ENCODE assay signal across 35 cellular contexts in the genomic region with DNA sequence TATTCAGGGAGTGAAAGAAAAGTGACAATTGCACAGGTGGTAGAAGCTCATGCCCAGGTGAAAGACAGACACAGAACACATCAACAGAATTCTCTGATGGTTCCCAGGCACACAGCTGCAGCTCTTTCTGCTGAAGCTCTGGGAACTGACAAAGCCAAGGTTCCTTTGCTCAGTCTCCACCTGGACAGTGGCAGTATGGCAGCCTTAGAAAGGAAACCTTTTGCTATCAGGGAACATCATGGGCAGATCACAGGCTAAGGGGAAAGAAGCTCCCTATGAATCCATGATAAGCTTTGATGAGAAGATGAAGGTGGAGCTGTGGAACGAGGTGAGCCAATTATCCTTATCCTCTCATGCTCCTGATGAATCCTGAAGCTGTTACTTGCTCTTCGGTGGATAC. TPM values are rescaled to one million over a fixed set of nuclear protein-coding genes. Genes with fewer than 3 reads are reported as not detected.
"Had no signal": no experiment of that assay in that cellular context is flagged by ENCODE, and none has a peak within 500 bp of the region (broad histone marks: within the 10 kb centered on the region; RNA-seq: fewer than 3 reads in every experiment).

No MANE protein-coding gene starts in this region.

- H3K27me3 ChIP-seq: ascending aorta had no signal

- H3K36me3 ChIP-seq: ascending aorta, WERI-Rb-1 had no signal

- H3K4me3 ChIP-seq: ascending aorta had no signal

- H3K9me3 ChIP-seq: ascending aorta had no signal

- H3K27ac ChIP-seq: ascending aorta, RWPE1, WERI-Rb-1 had no signal

- ATAC-seq: activated CD8-positive, alpha-beta T cell treated with anti-CD3 and anti-CD28 coated beads for 36 hours; PC-3; Right ventricle myocardium inferior had no signal

- FAIRE-seq: RCC 7860 had no signal

- DNase-seq: activated CD4-positive, alpha-beta T cell treated with anti-CD3 and anti-CD28 coated beads, Interleukin-2, amount 10 ng/mL, durations not matched to agents 24 days and 14 days; activated CD4-positive, alpha-beta T cell treated with anti-CD3 and anti-CD28 coated beads, Interleukin-2, amount 50 U/mL, for 4 hours; activated CD8-positive, alpha-beta T cell treated with anti-CD3 and anti-CD28 coated beads for 36 hours; activated gamma-delta T cell; activated naive CD4-positive, alpha-beta T cell treated with Interleukin-2 at 50 U/mL for 16 hours; activated naive CD8-positive, alpha-beta T cell treated with anti-CD3 and anti-CD28 coated beads, Interleukin-2, amount 10 ng/mL, durations not matched to agents 7 days and 5 days; activated T-cell treated with anti-CD3 and anti-CD28 coated beads, Interleukin-2, amount 50 U/mL, for 1 hour; amygdala; caudate nucleus; cerebellar nuclear complex; NCI-H1105; NCI-H1417 treated with DMSO at 0.1 percent for 48 hours; NCI-H187 treated with DMSO at 0.1 percent for 48 hours; NCI-H2081; NCI-H2171 treated with DMSO at 0.1 percent for 48 hours; NCI-H2227 treated with DMSO at 0.1 percent for 48 hours; NCI-H446; NCI-H510A treated with DMSO at 0.1 percent for 48 hours; NCI-H526 treated with DMSO at 0.1 percent for 48 hours; NCI-H774; NK-92 treated with Interleukin-12 subunit alpha and Interleukin-12 subunit beta, amount 100 ng/mL, for 24 hours; PC-3; SIG-M5; SW 1271; T-helper 1 cell; T-helper 2 cell; T1000; WERI-Rb-1 had no signal

- H3K4me1 ChIP-seq: ascending aorta had no signal

RNA-seq across cellular contexts. Expression of a gene that starts 1.2 kb away (rescaled TPM):
- total RNA-seq: activated CD4-positive, alpha-beta T cell treated with anti-CD3 and anti-CD28 coated beads, Interleukin-2, amount 10 ng/mL, durations not matched to agents 24 days and 14 days; activated CD8-positive, alpha-beta memory T cell treated with anti-CD3 and anti-CD28 coated beads for 36 hours; activated CD8-positive, alpha-beta T cell treated with anti-CD3 and anti-CD28 coated beads for 36 hours; activated naive CD8-positive, alpha-beta T cell treated with anti-CD3 and anti-CD28 coated beads, Interleukin-2, amount 10 ng/mL, durations not matched to agents 7 days and 5 days; activated T-helper 2 cell treated with anti-CD3 and anti-CD28 coated beads, Interferon-gamma antibody, Interleukin-2, Interleukin-4, amounts not matched to agents 10 μg/mL and 5 μg/mL and 100 μg/mL, durations not matched to agents 14 hours and 24 hours and 36 hours; ascending aorta; M059J; PC-3; Right ventricle myocardium inferior had no signal

RNA-seq across cellular contexts. Expression of a gene that starts 12.9 kb away (rescaled TPM):
- total RNA-seq: activated CD4-positive, alpha-beta T cell treated with anti-CD3 and anti-CD28 coated beads, Interleukin-2, amount 10 ng/mL, durations not matched to agents 24 days and 14 days; activated CD8-positive, alpha-beta memory T cell treated with anti-CD3 and anti-CD28 coated beads for 36 hours; activated CD8-positive, alpha-beta T cell treated with anti-CD3 and anti-CD28 coated beads for 36 hours; activated naive CD8-positive, alpha-beta T cell treated with anti-CD3 and anti-CD28 coated beads, Interleukin-2, amount 10 ng/mL, durations not matched to agents 7 days and 5 days; activated T-helper 2 cell treated with anti-CD3 and anti-CD28 coated beads, Interferon-gamma antibody, Interleukin-2, Interleukin-4, amounts not matched to agents 10 μg/mL and 5 μg/mL and 100 μg/mL, durations not matched to agents 14 hours and 24 hours and 36 hours; ascending aorta; M059J; PC-3; Right ventricle myocardium inferior had no signal

RNA-seq across cellular contexts. Expression of a gene that starts 24.1 kb away (rescaled TPM):
- total RNA-seq: activated CD4-positive, alpha-beta T cell treated with anti-CD3 and anti-CD28 coated beads, Interleukin-2, amount 10 ng/mL, durations not matched to agents 24 days and 14 days; activated CD8-positive, alpha-beta memory T cell treated with anti-CD3 and anti-CD28 coated beads for 36 hours; activated CD8-positive, alpha-beta T cell treated with anti-CD3 and anti-CD28 coated beads for 36 hours; activated naive CD8-positive, alpha-beta T cell treated with anti-CD3 and anti-CD28 coated beads, Interleukin-2, amount 10 ng/mL, durations not matched to agents 7 days and 5 days; activated T-helper 2 cell treated with anti-CD3 and anti-CD28 coated beads, Interferon-gamma antibody, Interleukin-2, Interleukin-4, amounts not matched to agents 10 μg/mL and 5 μg/mL and 100 μg/mL, durations not matched to agents 14 hours and 24 hours and 36 hours; ascending aorta; M059J; PC-3; Right ventricle myocardium inferior had no signal

RNA-seq across cellular contexts. Expression of a gene that starts 29.3 kb away (rescaled TPM):
- total RNA-seq: activated CD4-positive, alpha-beta T cell treated with anti-CD3 and anti-CD28 coated beads, Interleukin-2, amount 10 ng/mL, durations not matched to agents 24 days and 14 days; activated CD8-positive, alpha-beta memory T cell treated with anti-CD3 and anti-CD28 coated beads for 36 hours; activated CD8-positive, alpha-beta T cell treated with anti-CD3 and anti-CD28 coated beads for 36 hours; activated naive CD8-positive, alpha-beta T cell treated with anti-CD3 and anti-CD28 coated beads, Interleukin-2, amount 10 ng/mL, durations not matched to agents 7 days and 5 days; activated T-helper 2 cell treated with anti-CD3 and anti-CD28 coated beads, Interferon-gamma antibody, Interleukin-2, Interleukin-4, amounts not matched to agents 10 μg/mL and 5 μg/mL and 100 μg/mL, durations not matched to agents 14 hours and 24 hours and 36 hours; ascending aorta; M059J; PC-3; Right ventricle myocardium inferior had no signal

RNA-seq across cellular contexts. Expression of a gene that starts 39.2 kb away (rescaled TPM):
- total RNA-seq: activated CD4-positive, alpha-beta T cell treated with anti-CD3 and anti-CD28 coated beads, Interleukin-2, amount 10 ng/mL, durations not matched to agents 24 days and 14 days; activated CD8-positive, alpha-beta memory T cell treated with anti-CD3 and anti-CD28 coated beads for 36 hours; activated CD8-positive, alpha-beta T cell treated with anti-CD3 and anti-CD28 coated beads for 36 hours; activated naive CD8-positive, alpha-beta T cell treated with anti-CD3 and anti-CD28 coated beads, Interleukin-2, amount 10 ng/mL, durations not matched to agents 7 days and 5 days; activated T-helper 2 cell treated with anti-CD3 and anti-CD28 coated beads, Interferon-gamma antibody, Interleukin-2, Interleukin-4, amounts not matched to agents 10 μg/mL and 5 μg/mL and 100 μg/mL, durations not matched to agents 14 hours and 24 hours and 36 hours; ascending aorta; M059J; PC-3; Right ventricle myocardium inferior had no signal
